ENCODE assay signal across 28 cellular contexts in genomic region chr7:34011711-34012110, GRCh38.
DNase-seq lines count a peak whose midpoint lies in the region; TF ChIP-seq lines count a peak whose summit lies in the region.
"Had no signal": no experiment of that assay in that cellular context is flagged by ENCODE, and none has a peak within 500 bp of the region (broad histone marks: within the 10 kb centered on the region; RNA-seq: fewer than 3 reads in every experiment).

No MANE protein-coding gene starts in this region.

- peak overlapping the region; percentile 26 for H3K4me3 ChIP-seq in ACC112 (ENCODE audit: low read depth, low read length)
- H3K4me3 ChIP-seq in GM23248, result peak overlapping the region; percentile 36
- no peak overlapping the region; a peak in 1 of 4 replicates for H3K4me3 ChIP-seq in SK-N-SH (ENCODE audit: low read depth in 2 of 2, low read length in 1 of 2)
- no peak overlapping the region for H3K4me3 ChIP-seq in fibroblast of the aortic adventitia (ENCODE audit: low read depth, low read length)
- H3K4me3 ChIP-seq: BLaER1 treated with 17β-estradiol and CSF1 and Interleukin-3, amounts not matched to agents 10 nM and 100 nM; coronary artery; esophagus muscularis mucosa; GM12878; left ventricle myocardium inferior; Peyer's patch; transverse colon had no signal

- H3K9me2 ChIP-seq in GM23248 (ENCODE audit: insufficient read depth) (no peaks in the 10 kb centered on the region), SK-N-SH (no peaks in the 10 kb centered on the region)

- CTCF ChIA-PET in SK-N-SH (lab: Yijun Ruan, JAX), result no interaction called here

- H3K4me1 ChIP-seq in ACC112 (ENCODE audit: control insufficient read depth, insufficient read depth, low read length, unreplicated experiment) (peaks cover 30% of the 10 kb centered on the region), GM23248 (ENCODE audit: insufficient read depth) (peaks cover 38% of the 10 kb centered on the region), SK-N-SH (ENCODE audit: control insufficient read depth in 1 of 2, insufficient read depth in 2 of 2, low read depth in 1 of 2, low read length in 1 of 2) (peaks cover 0 to 19% of the 10 kb centered on the region in 2 experiments; a peak in 2 of 4 replicates)
- H3K4me1 ChIP-seq: Caco-2, left ventricle myocardium inferior, Peyer's patch, transverse colon had no signal

- no peak overlapping the region for H3K27ac Mint-ChIP-seq in activated T-helper 2 cell treated with anti-CD3 and anti-CD28 coated beads, Interferon-gamma antibody, Interleukin-2, Interleukin-4, amounts not matched to agents 10 μg/mL and 5 μg/mL and 100 μg/mL, durations not matched to agents 14 hours and 24 hours and 36 hours
- H3K27ac Mint-ChIP-seq: activated B cell treated with CpG ODN at 0.5 μM for 24 hours; activated CD8-positive, alpha-beta memory T cell treated with anti-CD3 and anti-CD28 coated beads, Interleukin-2, amount 10 ng/mL, durations not matched to agents 7 days and 5 days; activated naive CD4-positive, alpha-beta T cell treated with anti-CD3 and anti-CD28 coated beads for 36 hours; naive thymus-derived CD8-positive, alpha-beta T cell had no signal

- no peaks in the 10 kb centered on the region for H3K4me1 Mint-ChIP-seq in activated T-helper 2 cell treated with anti-CD3 and anti-CD28 coated beads, Interferon-gamma antibody, Interleukin-2, Interleukin-4, amounts not matched to agents 10 μg/mL and 5 μg/mL and 100 μg/mL, durations not matched to agents 14 hours and 24 hours and 36 hours (ENCODE audit: low read depth)
- H3K4me1 Mint-ChIP-seq: activated B cell treated with CpG ODN at 0.5 μM for 24 hours; activated CD8-positive, alpha-beta memory T cell treated with anti-CD3 and anti-CD28 coated beads, Interleukin-2, amount 10 ng/mL, durations not matched to agents 7 days and 5 days; naive thymus-derived CD8-positive, alpha-beta T cell had no signal

- H2AFZ ChIP-seq in ACC112 (ENCODE audit: low read length, unreplicated experiment) (peak overlapping the region; percentile 15), GM23248 (no peak overlapping the region), SK-N-SH (ENCODE audit: low read depth) (peak overlapping the region; percentile 77)

- H3K79me2 ChIP-seq in ACC112 (ENCODE audit: control insufficient read depth, insufficient read depth, low read length, unreplicated experiment) (no peaks in the 10 kb centered on the region), GM23248 (ENCODE audit: insufficient read depth) (peaks cover 31% of the 10 kb centered on the region), SK-N-SH (ENCODE audit: insufficient read depth) (no peaks in the 10 kb centered on the region)

- WGBS in GM23248 (ENCODE audit: low coverage in 1 of 2, low lambda C conversion rate in 2 of 2, missing lambda C conversion rate in 2 of 2), 2 experiments, result 0 to 3% methylated on average over 1 of the region's 1 CpG
- 5% methylated on average over 1 of the region's 1 CpG for WGBS in SK-N-SH (ENCODE audit: low lambda C conversion rate)

- DNase-seq in GM23248 (peak; percentile 63), SK-N-SH (no peak), fibroblast of the aortic adventitia (ENCODE audit: low read depth) (peak; percentile 77), HT-29 (ENCODE audit: low spot score) (no peak), DMS153 (lab: John Stamatoyannopoulos, UW) (no peak)
- no peak for DNase-seq in activated naive CD4-positive, alpha-beta T cell treated with anti-CD3 and anti-CD28 coated beads, Interleukin-2, amount 50 U/mL, for 16 hours
- DNase-seq in activated T-helper 2 cell treated with anti-CD3 and anti-CD28 coated beads, Interferon-gamma antibody, Interleukin-2, Interleukin-4, amounts not matched to agents 10 μg/mL and 5 μg/mL and 100 μg/mL, durations not matched to agents 14 hours and 24 hours and 36 hours (ENCODE audit: low spot score), result no peak
- DNase-seq: activated B cell treated with CpG ODN at 0.5 μM for 24 hours; activated CD8-positive, alpha-beta memory T cell treated with anti-CD3 and anti-CD28 coated beads, Interleukin-2, amount 10 ng/mL, durations not matched to agents 7 days and 5 days; activated naive CD4-positive, alpha-beta T cell treated with anti-CD3 and anti-CD28 coated beads for 36 hours; amygdala; Caco-2; DND-41; GOT3; left ventricle myocardium inferior; midbrain; naive thymus-derived CD8-positive, alpha-beta T cell; NCI-H2029 treated with DMSO at 0.1 percent for 48 hours; occipital lobe; Peyer's patch; small intestine; T-helper 1 cell; transverse colon had no signal

- in situ Hi-C loops in GM23248 (cut with MboI), result no loop called here

- peak overlapping the region; percentile 69 for H3K27ac ChIP-seq in ACC112 (ENCODE audit: low read depth, low read length)
- H3K27ac ChIP-seq in GM23248, result peak overlapping the region; percentile 76
- peak overlapping the region; percentile 66 to 83 for H3K27ac ChIP-seq in SK-N-SH (ENCODE audit: low read depth in 2 of 2, low read length in 1 of 2)
- H3K27ac ChIP-seq: BLaER1 treated with 17β-estradiol and CSF1 and Interleukin-3, amounts not matched to agents 10 nM and 100 nM; coronary artery; esophagus muscularis mucosa; left ventricle myocardium inferior; Peyer's patch; transverse colon had no signal

- no peaks in the 10 kb centered on the region for H4K20me1 ChIP-seq in GM23248 (ENCODE audit: insufficient read depth)
- no peaks in the 10 kb centered on the region for H4K20me1 ChIP-seq in SK-N-SH (ENCODE audit: insufficient read depth)
- H4K20me1 ChIP-seq: BLaER1 treated with 17β-estradiol and CSF1 and Interleukin-3, amounts not matched to agents 10 nM and 100 nM had no signal

- H3K27me3 ChIP-seq in ACC112 (ENCODE audit: insufficient read depth, low read length), result no peaks in the 10 kb centered on the region
- H3K27me3 ChIP-seq in GM23248 (replicated peaks; ENCODE audit: insufficient read depth), result no peaks in the 10 kb centered on the region
- H3K27me3 ChIP-seq in SK-N-SH (ENCODE audit: insufficient read depth), result no peaks in the 10 kb centered on the region
- H3K27me3 ChIP-seq: BLaER1 treated with 17β-estradiol and CSF1 and Interleukin-3, amounts not matched to agents 10 nM and 100 nM; esophagus muscularis mucosa; Peyer's patch; transverse colon had no signal

- no peak for TF ChIP-seq EP300 in SK-N-SH (IDR thresholded peaks at IDR 0.05; ENCODE audit: borderline replicate concordance in 1 of 2, low read depth in 1 of 2, low read length in 1 of 2)

- H3K4me2 ChIP-seq in GM23248 (ENCODE audit: unreplicated experiment), result peak overlapping the region; percentile 71
- peak overlapping the region; percentile 56 for H3K4me2 ChIP-seq in SK-N-SH
- H3K4me2 ChIP-seq: BLaER1 treated with 17β-estradiol and CSF1 and Interleukin-3, amounts not matched to agents 10 nM and 100 nM had no signal

- H3K36me3 Mint-ChIP-seq in activated T-helper 2 cell treated with anti-CD3 and anti-CD28 coated beads, Interferon-gamma antibody, Interleukin-2, Interleukin-4, amounts not matched to agents 10 μg/mL and 5 μg/mL and 100 μg/mL, durations not matched to agents 14 hours and 24 hours and 36 hours (ENCODE audit: low read depth), result no peaks in the 10 kb centered on the region
- H3K36me3 Mint-ChIP-seq: activated CD8-positive, alpha-beta memory T cell treated with anti-CD3 and anti-CD28 coated beads, Interleukin-2, amount 10 ng/mL, durations not matched to agents 7 days and 5 days; naive thymus-derived CD8-positive, alpha-beta T cell had no signal

- POLR2A ChIA-PET in SK-N-SH (lab: Yijun Ruan, JAX), result no interaction called here

- H3K36me3 ChIP-seq in ACC112 (ENCODE audit: insufficient read depth, low read length) (no peaks in the 10 kb centered on the region), GM23248 (ENCODE audit: low read depth) (peaks cover 10% of the 10 kb centered on the region; the same call in 1 of the 2 replicates), SK-N-SH (replicated peaks in 1 of 2; ENCODE audit: control insufficient read depth in 1 of 2, insufficient read depth in 2 of 2, low read length in 1 of 2) (no peaks in the 10 kb centered on the region)
- H3K36me3 ChIP-seq: BLaER1 treated with 17β-estradiol and CSF1 and Interleukin-3, amounts not matched to agents 10 nM and 100 nM; esophagus muscularis mucosa; left ventricle myocardium inferior; Peyer's patch; transverse colon had no signal

- H3F3A ChIP-seq in GM23248 (ENCODE audit: insufficient read depth) (peaks cover 37% of the 10 kb centered on the region), SK-N-SH (replicated peaks; ENCODE audit: insufficient read depth) (peaks cover 24% of the 10 kb centered on the region)

- intact Hi-C loops in activated T-helper 2 cell treated with anti-CD3 and anti-CD28 coated beads, Interferon-gamma antibody, Interleukin-2, Interleukin-4, amounts not matched to agents 10 μg/mL and 5 μg/mL and 100 μg/mL, durations not matched to agents 14 hours and 24 hours and 36 hours (cut with micrococcal nuclease), result no loop called here

- no peaks in the 10 kb centered on the region for H3K27me3 Mint-ChIP-seq in activated T-helper 2 cell treated with anti-CD3 and anti-CD28 coated beads, Interferon-gamma antibody, Interleukin-2, Interleukin-4, amounts not matched to agents 10 μg/mL and 5 μg/mL and 100 μg/mL, durations not matched to agents 14 hours and 24 hours and 36 hours (ENCODE audit: low read depth)
- H3K27me3 Mint-ChIP-seq: activated B cell treated with CpG ODN at 0.5 μM for 24 hours had no signal

- H3K4me3 Mint-ChIP-seq in activated T-helper 2 cell treated with anti-CD3 and anti-CD28 coated beads, Interferon-gamma antibody, Interleukin-2, Interleukin-4, amounts not matched to agents 10 μg/mL and 5 μg/mL and 100 μg/mL, durations not matched to agents 14 hours and 24 hours and 36 hours (ENCODE audit: low read depth), result no peak overlapping the region
- H3K4me3 Mint-ChIP-seq: activated B cell treated with CpG ODN at 0.5 μM for 24 hours; activated CD8-positive, alpha-beta memory T cell treated with anti-CD3 and anti-CD28 coated beads, Interleukin-2, amount 10 ng/mL, durations not matched to agents 7 days and 5 days; activated naive CD4-positive, alpha-beta T cell treated with anti-CD3 and anti-CD28 coated beads for 36 hours; naive thymus-derived CD8-positive, alpha-beta T cell had no signal

- no peak for TF ChIP-seq RAD21 in SK-N-SH (IDR thresholded peaks at IDR 0.05; ENCODE audit: low read length)

- H3K9ac ChIP-seq in GM23248, result peak overlapping the region; percentile 52
- H3K9ac ChIP-seq in SK-N-SH, result peak overlapping the region; percentile 18; the same call in 1 of the 2 replicates
- H3K9ac ChIP-seq: BLaER1 treated with 17β-estradiol and CSF1 and Interleukin-3, amounts not matched to agents 10 nM and 100 nM had no signal

- no peaks in the 10 kb centered on the region for H3K9me3 ChIP-seq in GM23248 (ENCODE audit: low read depth)
- no peaks in the 10 kb centered on the region for H3K9me3 ChIP-seq in SK-N-SH
- H3K9me3 ChIP-seq: BLaER1 treated with 17β-estradiol and CSF1 and Interleukin-3, amounts not matched to agents 10 nM and 100 nM; Caco-2; esophagus muscularis mucosa; left ventricle myocardium inferior; Peyer's patch; transverse colon had no signal

- no peaks in the 10 kb centered on the region for H3K9me3 Mint-ChIP-seq in activated T-helper 2 cell treated with anti-CD3 and anti-CD28 coated beads, Interferon-gamma antibody, Interleukin-2, Interleukin-4, amounts not matched to agents 10 μg/mL and 5 μg/mL and 100 μg/mL, durations not matched to agents 14 hours and 24 hours and 36 hours
- H3K9me3 Mint-ChIP-seq: activated B cell treated with CpG ODN at 0.5 μM for 24 hours; activated naive CD4-positive, alpha-beta T cell treated with anti-CD3 and anti-CD28 coated beads for 36 hours had no signal

- TF ChIP-seq CTCF in SK-N-SH (IDR thresholded peaks at IDR 0.05) (no peak), fibroblast of the aortic adventitia (IDR thresholded peaks at IDR 0.05; ENCODE audit: insufficient read depth, low read length) (no peak)

Comparison
In these comparisons a context has a peak if more than half of its experiments do, and no peak if none do; other contexts are left out.
1. H3K4me3 ChIP-seq: peak in ACC112 (single experiment) and GM23248 (single experiment); none in SK-N-SH (0 of 2) and fibroblast of the aortic adventitia (single experiment).
2. DNase-seq: peak in GM23248 (single experiment) and fibroblast of the aortic adventitia (single experiment); none in SK-N-SH (single experiment), HT-29 (single experiment), activated naive CD4-positive, alpha-beta T cell treated with anti-CD3 and anti-CD28 coated beads, Interleukin-2, amount 50 U/mL, for 16 hours (single experiment), activated T-helper 2 cell treated with anti-CD3 and anti-CD28 coated beads, Interferon-gamma antibody, Interleukin-2, Interleukin-4, amounts not matched to agents 10 μg/mL and 5 μg/mL and 100 μg/mL, durations not matched to agents 14 hours and 24 hours and 36 hours (single experiment) and DMS153 (single experiment).
3. Peak in every context shown above with its lines, with median percentiles within 50 percentile points of each other: H3K27ac ChIP-seq.